Comparison of ENCODE assay signal across 29 cellular contexts in the genomic region with DNA sequence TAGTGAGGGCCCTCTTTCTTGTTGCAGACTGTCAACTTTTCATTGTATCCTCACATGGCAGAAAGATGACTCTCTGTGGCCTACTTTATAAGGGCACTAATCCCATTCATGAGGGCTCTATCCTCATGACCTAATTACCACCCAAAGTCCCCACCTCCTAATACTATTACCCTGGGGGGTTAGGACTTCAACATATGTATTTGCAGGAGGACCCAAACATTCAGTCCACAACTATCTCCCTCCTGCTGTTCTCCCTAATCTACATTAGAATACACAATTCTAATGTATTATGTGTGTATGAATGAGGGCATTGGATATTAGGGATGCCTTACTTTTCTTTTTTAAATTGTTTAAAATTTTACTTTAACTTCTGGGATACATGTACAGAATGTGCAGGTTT.
"Had no signal": no experiment of that assay in that cellular context is flagged by ENCODE, and none has a peak within 500 bp of the region (broad histone marks: within the 10 kb centered on the region; RNA-seq: fewer than 3 reads in every experiment).

No MANE protein-coding gene starts in this region.

- H3K36me3 Mint-ChIP-seq: activated naive CD4-positive, alpha-beta T cell treated with anti-CD3 and anti-CD28 coated beads, Interleukin-2, amount 50 U/mL, for 24 hours; activated naive CD8-positive, alpha-beta T cell treated with anti-CD3 and anti-CD28 coated beads for 36 hours had no signal

- H3K36me3 ChIP-seq: adrenal gland, colonic mucosa, esophagus squamous epithelium, gastroesophageal sphincter, heart right ventricle had no signal

- H3K27ac Mint-ChIP-seq: activated B cell treated with CpG ODN at 0.5 μM for 24 hours; activated CD8-positive, alpha-beta T cell treated with anti-CD3 and anti-CD28 coated beads for 36 hours; activated naive CD4-positive, alpha-beta T cell treated with anti-CD3 and anti-CD28 coated beads for 36 hours; activated naive CD4-positive, alpha-beta T cell treated with anti-CD3 and anti-CD28 coated beads, Interleukin-2, amount 50 U/mL, for 24 hours; activated naive CD8-positive, alpha-beta T cell treated with anti-CD3 and anti-CD28 coated beads for 36 hours; activated naive CD8-positive, alpha-beta T cell treated with anti-CD3 and anti-CD28 coated beads, Interleukin-2, amount 50 U/mL, for 24 hours; activated T-helper 1 cell treated with anti-CD3 and anti-CD28 coated beads, Interleukin-12 subunit alpha, Interleukin-12 subunit beta, Interleukin-2, Interleukin-4 antibody, amounts not matched to agents 30 ng/mL and 10 ng/mL and 1 ng/mL, durations not matched to agents 14 hours and 24 hours and 36 hours; activated T-helper 2 cell treated with anti-CD3 and anti-CD28 coated beads, Interferon-gamma antibody, Interleukin-2, Interleukin-4, amounts not matched to agents 10 μg/mL and 5 μg/mL and 100 μg/mL, durations not matched to agents 14 hours and 24 hours and 36 hours had no signal

- H3K4me3 Mint-ChIP-seq: activated B cell treated with CpG ODN at 0.5 μM for 24 hours; activated CD8-positive, alpha-beta T cell treated with anti-CD3 and anti-CD28 coated beads for 36 hours; activated naive CD4-positive, alpha-beta T cell treated with anti-CD3 and anti-CD28 coated beads for 36 hours; activated naive CD4-positive, alpha-beta T cell treated with anti-CD3 and anti-CD28 coated beads, Interleukin-2, amount 50 U/mL, for 24 hours; activated naive CD8-positive, alpha-beta T cell treated with anti-CD3 and anti-CD28 coated beads for 36 hours; activated naive CD8-positive, alpha-beta T cell treated with anti-CD3 and anti-CD28 coated beads, Interleukin-2, amount 50 U/mL, for 24 hours; activated T-helper 1 cell treated with anti-CD3 and anti-CD28 coated beads, Interleukin-12 subunit alpha, Interleukin-12 subunit beta, Interleukin-2, Interleukin-4 antibody, amounts not matched to agents 30 ng/mL and 10 ng/mL and 1 ng/mL, durations not matched to agents 14 hours and 24 hours and 36 hours had no signal

- DNase-seq: activated B cell treated with CpG ODN at 0.5 μM for 24 hours; activated CD4-positive, alpha-beta T cell treated with anti-CD3 and anti-CD28 coated beads for 48 hours; activated CD4-positive, alpha-beta T cell treated with anti-CD3 and anti-CD28 coated beads, Interleukin-2, amount 50 U/mL, for 1 hour; activated CD4-positive, alpha-beta T cell treated with anti-CD3 and anti-CD28 coated beads, Interleukin-2, amount 50 U/mL, for 48 hours; activated CD8-positive, alpha-beta memory T cell treated with anti-CD3 and anti-CD28 coated beads for 24 hours; activated CD8-positive, alpha-beta T cell treated with anti-CD3 and anti-CD28 coated beads for 36 hours; activated effector memory CD4-positive, alpha-beta T cell treated with anti-CD3 and anti-CD28 coated beads, Interleukin-2, amount 50 U/mL, for 16 hours; activated naive CD4-positive, alpha-beta T cell treated with anti-CD3 and anti-CD28 coated beads for 36 hours; activated naive CD8-positive, alpha-beta T cell treated with anti-CD3 and anti-CD28 coated beads for 36 hours; activated naive CD8-positive, alpha-beta T cell treated with anti-CD3 and anti-CD28 coated beads, Interleukin-2, amount 50 U/mL, for 24 hours; activated T-cell treated with anti-CD3 and anti-CD28 coated beads, Interleukin-2, amount 50 U/mL, for 48 hours; adrenal gland; amygdala; aorta; body of pancreas; central memory CD4-positive, alpha-beta T cell; cerebellar nuclear complex; colonic mucosa; effector CD8-positive, alpha-beta T cell; esophagus squamous epithelium; foreskin melanocyte; heart right ventricle; T-helper 2 cell had no signal

- H3K27me3 ChIP-seq: adrenal gland, body of pancreas, colonic mucosa, esophagus squamous epithelium, gastroesophageal sphincter, heart right ventricle had no signal

- H3K9me3 ChIP-seq: adrenal gland, body of pancreas, colonic mucosa, esophagus squamous epithelium, gastroesophageal sphincter, heart right ventricle had no signal

- H3K4me1 Mint-ChIP-seq: activated B cell treated with CpG ODN at 0.5 μM for 24 hours; activated naive CD4-positive, alpha-beta T cell treated with anti-CD3 and anti-CD28 coated beads, Interleukin-2, amount 50 U/mL, for 24 hours; activated naive CD8-positive, alpha-beta T cell treated with anti-CD3 and anti-CD28 coated beads for 36 hours; activated naive CD8-positive, alpha-beta T cell treated with anti-CD3 and anti-CD28 coated beads, Interleukin-2, amount 50 U/mL, for 24 hours had no signal

- H3K9me3 Mint-ChIP-seq: activated B cell treated with CpG ODN at 0.5 μM for 24 hours; activated naive CD4-positive, alpha-beta T cell treated with anti-CD3 and anti-CD28 coated beads for 36 hours; activated naive CD4-positive, alpha-beta T cell treated with anti-CD3 and anti-CD28 coated beads, Interleukin-2, amount 50 U/mL, for 24 hours; activated naive CD8-positive, alpha-beta T cell treated with anti-CD3 and anti-CD28 coated beads for 36 hours; activated T-helper 1 cell treated with anti-CD3 and anti-CD28 coated beads, Interleukin-12 subunit alpha, Interleukin-12 subunit beta, Interleukin-2, Interleukin-4 antibody, amounts not matched to agents 30 ng/mL and 10 ng/mL and 1 ng/mL, durations not matched to agents 14 hours and 24 hours and 36 hours; activated T-helper 2 cell treated with anti-CD3 and anti-CD28 coated beads, Interferon-gamma antibody, Interleukin-2, Interleukin-4, amounts not matched to agents 10 μg/mL and 5 μg/mL and 100 μg/mL, durations not matched to agents 14 hours and 24 hours and 36 hours had no signal

- H3K27me3 Mint-ChIP-seq: activated naive CD4-positive, alpha-beta T cell treated with anti-CD3 and anti-CD28 coated beads, Interleukin-2, amount 50 U/mL, for 24 hours; activated naive CD8-positive, alpha-beta T cell treated with anti-CD3 and anti-CD28 coated beads for 36 hours; activated naive CD8-positive, alpha-beta T cell treated with anti-CD3 and anti-CD28 coated beads, Interleukin-2, amount 50 U/mL, for 24 hours had no signal

- H3K4me3 ChIP-seq: adrenal gland, body of pancreas, colonic mucosa, esophagus squamous epithelium, gastroesophageal sphincter, heart right ventricle had no signal

- H3K27ac ChIP-seq: adrenal gland, body of pancreas, colonic mucosa, epithelial cell of prostate, esophagus squamous epithelium, gastroesophageal sphincter, heart right ventricle, VCaP had no signal

- H3K4me1 ChIP-seq: adrenal gland, body of pancreas, colonic mucosa had no signal
